ENCODE assay signal across 8 cellular contexts in the genomic region with DNA sequence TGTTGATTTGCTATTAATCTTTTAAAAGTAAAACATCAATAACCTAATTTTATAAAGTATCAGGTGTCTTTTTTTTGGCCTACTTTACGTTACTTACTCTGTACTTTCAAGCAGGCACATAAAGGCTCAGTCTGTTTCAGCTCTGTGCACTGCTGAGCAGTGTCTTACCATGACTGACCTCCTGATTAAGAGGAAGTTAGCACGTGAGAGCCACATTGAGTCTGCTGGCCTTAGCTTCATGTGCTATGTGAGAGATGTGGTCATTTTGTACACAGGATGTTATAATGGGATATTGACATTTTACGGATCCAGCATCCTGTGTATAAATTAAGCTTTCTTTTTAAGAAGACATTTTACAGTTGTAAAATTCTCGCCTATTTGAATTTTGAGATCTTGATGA. TPM values are rescaled to one million over a fixed set of nuclear protein-coding genes. Genes with fewer than 3 reads are reported as not detected.
DNase-seq lines count a peak whose midpoint lies in the region; ATAC-seq and TF ChIP-seq lines count a peak whose summit lies in the region.

No MANE protein-coding gene starts in this region.

- H3K4me1 Mint-ChIP-seq in activated naive CD8-positive, alpha-beta T cell (ENCODE audit: low read depth), result peaks cover 91% of the 10 kb centered on the region
- peaks cover 23% of the 10 kb centered on the region for H3K4me1 Mint-ChIP-seq in mesothelial cell of epicardium

- no peaks in the 10 kb centered on the region for H3K9me3 ChIP-seq in BE2C

- ATAC-seq in GM19328 (IDR thresholded peaks at IDR 0.05; ENCODE audit: unreplicated experiment), result peak; percentile 84
- ATAC-seq in HG03175 (IDR thresholded peaks at IDR 0.05; ENCODE audit: unreplicated experiment), result peak; percentile 96

- H3K36me3 Mint-ChIP-seq in activated naive CD8-positive, alpha-beta T cell, result peaks cover 6% of the 10 kb centered on the region
- H3K36me3 Mint-ChIP-seq in mesothelial cell of epicardium, result peaks cover 3% of the 10 kb centered on the region

- DNase-seq in BE2C (peak; percentile 32), mesothelial cell of epicardium (ENCODE audit: low spot score in 2 of 2, unreplicated experiment in 2 of 2) (no peak), GOT3 (lab: John Stamatoyannopoulos, UW) (no peak)
- no peak for DNase-seq in stimulated activated CD8-positive, alpha-beta memory T cell treated with anti-CD3 and anti-CD28 coated beads, Interleukin-4, amount 100 ng/mL, for 48 hours
- no peak for DNase-seq in activated CD4-positive, alpha-beta T cell treated with anti-CD3 and anti-CD28 coated beads for 48 hours

- H3K4me3 ChIP-seq in BE2C (ENCODE audit: low read depth, low read length), result no peak overlapping the region

- TF ChIP-seq CTCF in BE2C (IDR thresholded peaks at IDR 0.05; ENCODE audit: low read depth, low read length), result no peak
- no peak for TF ChIP-seq CTCF in mesothelial cell of epicardium (IDR thresholded peaks at IDR 0.05; ENCODE audit: unreplicated experiment)

- H3K9me3 Mint-ChIP-seq in activated naive CD8-positive, alpha-beta T cell (ENCODE audit: low read depth), result peaks cover 3% of the 10 kb centered on the region
- no peaks in the 10 kb centered on the region for H3K9me3 Mint-ChIP-seq in mesothelial cell of epicardium

- peaks cover 6% of the 10 kb centered on the region; the same call in 1 of the 2 replicates for H3K36me3 ChIP-seq in BE2C

- H3K27me3 ChIP-seq in BE2C, result no peaks in the 10 kb centered on the region

- H3K4me1 ChIP-seq in BE2C, result peaks cover 20% of the 10 kb centered on the region

- no peaks in the 10 kb centered on the region for H3K27me3 Mint-ChIP-seq in activated naive CD8-positive, alpha-beta T cell
- no peaks in the 10 kb centered on the region for H3K27me3 Mint-ChIP-seq in mesothelial cell of epicardium (ENCODE audit: low read depth)

- peak overlapping the region; percentile 0 for H3K4me3 Mint-ChIP-seq in activated naive CD8-positive, alpha-beta T cell
- no peak overlapping the region for H3K4me3 Mint-ChIP-seq in mesothelial cell of epicardium

- peak overlapping the region; percentile 79 for H3K27ac Mint-ChIP-seq in activated naive CD8-positive, alpha-beta T cell
- peak overlapping the region; percentile 38 for H3K27ac Mint-ChIP-seq in mesothelial cell of epicardium

RNA-seq across cellular contexts. Expression of a gene that starts 31.9 kb away (rescaled TPM):
- 43.4 TPM for polyA plus RNA-seq in BE2C (2012; ENCODE audit: insufficient read depth, insufficient read length, low read depth)
- total RNA-seq in mesothelial cell of epicardium, result 137 to 155 TPM (median 143 TPM) in 3 replicates
